In the genomic region with DNA sequence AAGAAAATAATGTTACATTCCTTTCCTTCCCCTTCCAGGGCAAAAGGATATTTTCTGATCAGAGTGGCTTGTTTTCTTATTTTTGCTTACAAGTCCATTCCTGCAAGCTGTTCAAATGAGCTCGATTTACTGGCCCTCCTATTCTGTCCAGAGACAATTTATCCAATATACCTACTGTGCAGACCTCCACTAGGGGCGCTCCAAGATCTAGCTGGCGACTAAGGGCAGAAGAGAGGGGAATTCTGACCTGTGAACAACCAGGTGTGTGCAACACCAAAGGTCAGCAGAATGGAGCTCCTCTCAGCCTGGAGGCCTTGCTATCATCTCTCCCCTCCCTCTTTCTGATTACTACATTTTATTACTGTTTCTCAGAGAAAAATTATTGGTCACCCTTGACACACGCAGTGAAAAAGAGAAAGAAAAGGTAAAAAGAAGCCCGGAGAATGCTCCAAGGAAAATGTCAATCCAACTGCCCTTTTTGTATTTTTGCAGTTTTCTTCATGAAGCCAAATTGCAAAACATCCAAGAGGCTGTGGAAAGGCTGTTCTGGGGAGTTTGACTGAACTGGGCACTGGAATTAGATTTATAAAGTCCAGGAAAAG, we compare ENCODE assay signal across 8 cellular contexts. TPM values are rescaled to one million over a fixed set of nuclear protein-coding genes. Genes with fewer than 3 reads are reported as not detected.
DNase-seq lines count a peak whose midpoint lies in the region; ATAC-seq, FAIRE-seq and TF ChIP-seq lines count a peak whose summit lies in the region.

No MANE protein-coding gene starts in this region.

- intact Hi-C loops in pancreas (cut with DNase I): no loop called here

- ATAC-seq in esophagus mucosa: peak; percentile 60
- peak in 3 of 4 donors; percentile 68 to 84 (median 76) for ATAC-seq in pancreas
- ATAC-seq in HG03025 (IDR thresholded peaks at IDR 0.05; ENCODE audit: low FRiP score, unreplicated experiment): no peak
- no peak for ATAC-seq in GM19324 (IDR thresholded peaks at IDR 0.05; ENCODE audit: low FRiP score, unreplicated experiment)

- no peaks in the 10 kb centered on the region for H4K20me1 ChIP-seq in Loucy (ENCODE audit: insufficient read depth, low read length, poor library complexity, severe bottlenecking)

- no peak overlapping the region for H3K27ac ChIP-seq in pancreas

- no peak overlapping the region for H3K9ac ChIP-seq in Loucy (ENCODE audit: low read depth, low read length, poor library complexity, severe bottlenecking)

- H3K9me2 ChIP-seq in Loucy (replicated peaks; ENCODE audit: low read depth, low read length): no peaks in the 10 kb centered on the region

- no peak for FAIRE-seq in pancreas (lab: Jason Lieb, UNC)

- H3K4me2 ChIP-seq in Loucy (ENCODE audit: low read depth, low read length, poor library complexity, severe bottlenecking): no peak overlapping the region

- H3K79me2 ChIP-seq in Loucy (ENCODE audit: insufficient read depth, low read length): no peaks in the 10 kb centered on the region

- H3K36me3 ChIP-seq in Loucy (ENCODE audit: insufficient read depth, low read length): no peaks in the 10 kb centered on the region
- no peaks in the 10 kb centered on the region for H3K36me3 ChIP-seq in pancreas

- TF ChIP-seq CTCF in Loucy (conservative IDR thresholded peaks at IDR 0.05; ENCODE audit: low read length) (peak; percentile 83), pancreas (IDR thresholded peaks at IDR 0.05) (peak in 3 of 4 donors; percentile 48 to 56 (median 48))

- H3K4me1 ChIP-seq in Loucy (ENCODE audit: insufficient read depth, low read length, poor library complexity, severe bottlenecking) (no peaks in the 10 kb centered on the region), pancreas (no peaks in the 10 kb centered on the region)

- no peak overlapping the region for H3K4me3 ChIP-seq in Loucy (ENCODE audit: low read length, poor library complexity, severe bottlenecking)
- H3K4me3 ChIP-seq in pancreas: no peak overlapping the region

- WGBS in pancreas, 2 donors: 34 to 37% methylated on average over 5 of the region's 5 CpGs

- H2AFZ ChIP-seq in Loucy (ENCODE audit: low read length): no peak overlapping the region

- H3F3A ChIP-seq in Loucy (ENCODE audit: low read depth): no peaks in the 10 kb centered on the region

- peak; percentile 7 for DNase-seq in activated T-cell treated with anti-CD3 and anti-CD28 coated beads for 48 hours (ENCODE audit: low read depth)
- DNase-seq in activated T-cell treated with anti-CD3 and anti-CD28 coated beads for 4 hours: no peak
- peak; percentile 64 for DNase-seq in SK-N-DZ (ENCODE audit: low spot score)
- DNase-seq in pancreas: peak in 5 of 6 donors; percentile 34 to 64 (median 48)

- H3K9me3 ChIP-seq in Loucy (ENCODE audit: insufficient read depth, low read depth, low read length) (no peaks in the 10 kb centered on the region), pancreas (no peaks in the 10 kb centered on the region)

- no peaks in the 10 kb centered on the region for H3K27me3 ChIP-seq in Loucy (ENCODE audit: insufficient read depth, low read length, poor library complexity, severe bottlenecking)
- peaks cover 0 to 6% (median 3%) of the 10 kb centered on the region in 4 donors for H3K27me3 ChIP-seq in pancreas

RNA-seq across cellular contexts. Expression of gene SEZ6L, which starts 3.2 kb away (rescaled TPM):
- 2.4 and 3.0 TPM in 2 replicates for polyA plus RNA-seq in SK-N-DZ (2014; cell fraction: cytosol; rRNA removed)
- polyA plus RNA-seq in SK-N-DZ (2014; cell fraction: nucleus; rRNA removed): 1.3 and 1.8 TPM in 2 replicates
- total RNA-seq in esophagus mucosa: 0.04 TPM
- 1 to 10 TPM in 4 of 6 donors, under 1 TPM in 2; 0.32 to 3.9 (median 1.7) TPM for total RNA-seq in pancreas
- polyA plus RNA-seq in pancreas: 1 to 10 TPM; 2.0 to 6.6 TPM

Comparison
In these comparisons a context has a peak if more than half of its experiments do, and no peak if none do; other contexts are left out.
1. ATAC-seq: peak in esophagus mucosa (single experiment) and pancreas (3 of 4); none in HG03025 (single experiment) and GM19324 (single experiment).